Comparison of ENCODE assay signal across 28 cellular contexts in genomic region chr1:23896491-23896890, GRCh38. TPM values are rescaled to one million over a fixed set of nuclear protein-coding genes. Genes with fewer than 3 reads are reported as not detected.
DNase-seq lines count a peak whose midpoint lies in the region; ATAC-seq and TF ChIP-seq lines count a peak whose summit lies in the region.
"Had no signal": no experiment of that assay in that cellular context is flagged by ENCODE, and none has a peak within 500 bp of the region (broad histone marks: within the 10 kb centered on the region; RNA-seq: fewer than 3 reads in every experiment).

No MANE protein-coding gene starts in this region.

- peaks cover 14% of the 10 kb centered on the region for H3K4me1 Mint-ChIP-seq in activated naive CD4-positive, alpha-beta T cell treated with anti-CD3 and anti-CD28 coated beads for 36 hours (ENCODE audit: low read depth)
- H3K4me1 Mint-ChIP-seq in effector memory CD8-positive, alpha-beta T cell (ENCODE audit: low read depth in 2 of 2), result peaks cover 11 to 32% of the 10 kb centered on the region in 2 donors
- peaks cover 57 to 89% of the 10 kb centered on the region in 2 donors for H3K4me1 Mint-ChIP-seq in stimulated activated naive B cell treated with anti-CD40 and anti-IgM and Interleukin-4, amounts not matched to agents 10 μg/mL and 1 μg/mL and 100 μg/mL, for 72 hours

- peak overlapping the region; percentile 28 for H3K4me2 ChIP-seq in Loucy (ENCODE audit: low read depth, low read length, poor library complexity, severe bottlenecking)

- no peaks in the 10 kb centered on the region for H3K9me3 Mint-ChIP-seq in activated naive CD4-positive, alpha-beta T cell treated with anti-CD3 and anti-CD28 coated beads for 36 hours
- no peaks in the 10 kb centered on the region for H3K9me3 Mint-ChIP-seq in effector memory CD8-positive, alpha-beta T cell
- H3K9me3 Mint-ChIP-seq in stimulated activated naive B cell treated with anti-CD40 and anti-IgM and Interleukin-4, amounts not matched to agents 10 μg/mL and 1 μg/mL and 100 μg/mL, for 72 hours, result no peaks in the 10 kb centered on the region
- H3K9me3 Mint-ChIP-seq: activated naive CD4-positive, alpha-beta T cell treated with anti-CD3 and anti-CD28 coated beads, Interleukin-2, amount 50 U/mL, for 24 hours had no signal

- H3K27me3 Mint-ChIP-seq in activated naive CD4-positive, alpha-beta T cell treated with anti-CD3 and anti-CD28 coated beads for 36 hours (ENCODE audit: low read depth), result no peaks in the 10 kb centered on the region
- H3K27me3 Mint-ChIP-seq in effector memory CD8-positive, alpha-beta T cell, result peaks cover 0 to 21% of the 10 kb centered on the region in 2 donors
- H3K27me3 Mint-ChIP-seq in stimulated activated naive B cell treated with anti-CD40 and anti-IgM and Interleukin-4, amounts not matched to agents 10 μg/mL and 1 μg/mL and 100 μg/mL, for 72 hours, result no peaks in the 10 kb centered on the region
- H3K27me3 Mint-ChIP-seq: activated naive CD4-positive, alpha-beta T cell treated with anti-CD3 and anti-CD28 coated beads, Interleukin-2, amount 50 U/mL, for 24 hours had no signal

- H3K4me3 ChIP-seq in Loucy (ENCODE audit: low read length, poor library complexity, severe bottlenecking), result no peak overlapping the region
- H3K4me3 ChIP-seq: ascending aorta, dorsolateral prefrontal cortex, lung, SK-N-MC, uterus had no signal

- DNase-seq in activated naive CD4-positive, alpha-beta T cell treated with anti-CD3 and anti-CD28 coated beads for 36 hours, result peak; percentile 47
- no peak for DNase-seq in activated naive CD4-positive, alpha-beta T cell (lab: John Stamatoyannopoulos, UW)
- DNase-seq in effector memory CD8-positive, alpha-beta T cell, result no peak
- DNase-seq in stimulated activated naive B cell treated with anti-CD40 and anti-IgM and Interleukin-4, amounts not matched to agents 10 μg/mL and 1 μg/mL and 100 μg/mL, for 72 hours, result no peak
- DNase-seq in superior temporal gyrus (ENCODE audit: extremely low spot score) (no peak), AG20443 (ENCODE audit: low spot score) (no peak)
- DNase-seq: activated CD4-positive, alpha-beta T cell treated with anti-CD3 and anti-CD28 coated beads for 48 hours; activated T-cell treated with anti-CD3 and anti-CD28 coated beads, Interleukin-2, amount 50 U/mL, for 48 hours; BE2C; dorsolateral prefrontal cortex; GOT3; Karpas-422; NCI-H1048; NCI-H187; NCI-H69; nucleus accumbens; T-helper 2 cell; uterus had no signal

- CTCF ChIA-PET in activated naive CD4-positive, alpha-beta T cell treated with anti-CD3 and anti-CD28 coated beads for 36 hours (lab: Charles Lee), result interaction anchor here (0.6 kb wide), 1 partner anchor 170 kb away, joined by 5 read pairs; no protein-coding TSS in a partner anchor

- H3K36me3 ChIP-seq in Loucy (ENCODE audit: insufficient read depth, low read length), result no peaks in the 10 kb centered on the region
- H3K36me3 ChIP-seq: ascending aorta, BE2C, uterus had no signal

- intact Hi-C loops in activated naive CD4-positive, alpha-beta T cell treated with anti-CD3 and anti-CD28 coated beads for 36 hours (cut with micrococcal nuclease), result no loop called here

- no peak overlapping the region for H3K9ac ChIP-seq in Loucy (ENCODE audit: low read depth, low read length, poor library complexity, severe bottlenecking)

- no peaks in the 10 kb centered on the region for H3K36me3 Mint-ChIP-seq in activated naive CD4-positive, alpha-beta T cell treated with anti-CD3 and anti-CD28 coated beads for 36 hours (ENCODE audit: low read depth)
- H3K36me3 Mint-ChIP-seq in effector memory CD8-positive, alpha-beta T cell (ENCODE audit: insufficient read depth), result peaks cover 7% of the 10 kb centered on the region
- H3K36me3 Mint-ChIP-seq in stimulated activated naive B cell treated with anti-CD40 and anti-IgM and Interleukin-4, amounts not matched to agents 10 μg/mL and 1 μg/mL and 100 μg/mL, for 72 hours, result peaks cover 53 to 68% of the 10 kb centered on the region in 2 donors
- H3K36me3 Mint-ChIP-seq: activated naive CD4-positive, alpha-beta T cell treated with anti-CD3 and anti-CD28 coated beads, Interleukin-2, amount 50 U/mL, for 24 hours had no signal

- H2AFZ ChIP-seq in Loucy (ENCODE audit: low read length), result no peak overlapping the region

- H3K9me3 ChIP-seq in Loucy (ENCODE audit: insufficient read depth, low read depth, low read length), result no peaks in the 10 kb centered on the region
- H3K9me3 ChIP-seq: ascending aorta, BE2C, uterus had no signal

- no peak for TF ChIP-seq CTCF in Loucy (conservative IDR thresholded peaks at IDR 0.05; ENCODE audit: low read length)

- no peaks in the 10 kb centered on the region for H3K79me2 ChIP-seq in Loucy (ENCODE audit: insufficient read depth, low read length)

- H3F3A ChIP-seq in Loucy (ENCODE audit: low read depth), result no peaks in the 10 kb centered on the region

- no peak for ATAC-seq in effector memory CD8-positive, alpha-beta T cell (replicated peaks)
- no peak for ATAC-seq in stimulated activated naive B cell treated with anti-CD40 and anti-IgM and Interleukin-4, amounts not matched to agents 10 μg/mL and 1 μg/mL and 100 μg/mL, for 72 hours (replicated peaks)
- no peak for ATAC-seq in HG03175 (IDR thresholded peaks at IDR 0.05; ENCODE audit: unreplicated experiment)

- no peaks in the 10 kb centered on the region for H3K9me2 ChIP-seq in Loucy (replicated peaks; ENCODE audit: low read depth, low read length)

- peaks cover 8% of the 10 kb centered on the region for H4K20me1 ChIP-seq in Loucy (ENCODE audit: insufficient read depth, low read length, poor library complexity, severe bottlenecking)

- peaks cover 22% of the 10 kb centered on the region for H3K4me1 ChIP-seq in Loucy (ENCODE audit: insufficient read depth, low read length, poor library complexity, severe bottlenecking)
- H3K4me1 ChIP-seq: ascending aorta, BE2C, uterus had no signal

- H3K27ac Mint-ChIP-seq in activated naive CD4-positive, alpha-beta T cell treated with anti-CD3 and anti-CD28 coated beads for 36 hours, result no peak overlapping the region
- peak overlapping the region; percentile 14 to 36 for H3K27ac Mint-ChIP-seq in effector memory CD8-positive, alpha-beta T cell
- H3K27ac Mint-ChIP-seq in stimulated activated naive B cell treated with anti-CD40 and anti-IgM and Interleukin-4, amounts not matched to agents 10 μg/mL and 1 μg/mL and 100 μg/mL, for 72 hours, result peak overlapping the region; percentile 88
- H3K27ac Mint-ChIP-seq: activated naive CD4-positive, alpha-beta T cell treated with anti-CD3 and anti-CD28 coated beads, Interleukin-2, amount 50 U/mL, for 24 hours had no signal

- no peak overlapping the region for H3K4me3 Mint-ChIP-seq in activated naive CD4-positive, alpha-beta T cell treated with anti-CD3 and anti-CD28 coated beads for 36 hours
- peak overlapping the region in 1 of 2 donors; percentile 53 for H3K4me3 Mint-ChIP-seq in effector memory CD8-positive, alpha-beta T cell
- peak overlapping the region in 1 of 2 donors; percentile 4 for H3K4me3 Mint-ChIP-seq in stimulated activated naive B cell treated with anti-CD40 and anti-IgM and Interleukin-4, amounts not matched to agents 10 μg/mL and 1 μg/mL and 100 μg/mL, for 72 hours
- H3K4me3 Mint-ChIP-seq: activated naive CD4-positive, alpha-beta T cell treated with anti-CD3 and anti-CD28 coated beads, Interleukin-2, amount 50 U/mL, for 24 hours had no signal

- H3K27me3 ChIP-seq in Loucy (ENCODE audit: insufficient read depth, low read length, poor library complexity, severe bottlenecking), result no peaks in the 10 kb centered on the region
- H3K27me3 ChIP-seq: ascending aorta, BE2C, dorsolateral prefrontal cortex, uterus had no signal

RNA-seq across cellular contexts. Expression of gene CNR2, which starts 16.7 kb away (rescaled TPM):
- total RNA-seq in activated naive CD4-positive, alpha-beta T cell treated with anti-CD3 and anti-CD28 coated beads for 36 hours, result not detected
- total RNA-seq: ascending aorta, cardiac septum, endothelial cell of umbilical vein, kidney epithelial cell, pulmonary artery endothelial cell had no signal

RNA-seq across cellular contexts. Expression of gene FUCA1, which starts 28.4 kb away (rescaled TPM):
- 1 to 10 TPM; 4.9 to 5.2 TPM for total RNA-seq in activated naive CD4-positive, alpha-beta T cell treated with anti-CD3 and anti-CD28 coated beads for 36 hours
